29 cellular contexts compared by ENCODE assay signal in the genomic region with DNA sequence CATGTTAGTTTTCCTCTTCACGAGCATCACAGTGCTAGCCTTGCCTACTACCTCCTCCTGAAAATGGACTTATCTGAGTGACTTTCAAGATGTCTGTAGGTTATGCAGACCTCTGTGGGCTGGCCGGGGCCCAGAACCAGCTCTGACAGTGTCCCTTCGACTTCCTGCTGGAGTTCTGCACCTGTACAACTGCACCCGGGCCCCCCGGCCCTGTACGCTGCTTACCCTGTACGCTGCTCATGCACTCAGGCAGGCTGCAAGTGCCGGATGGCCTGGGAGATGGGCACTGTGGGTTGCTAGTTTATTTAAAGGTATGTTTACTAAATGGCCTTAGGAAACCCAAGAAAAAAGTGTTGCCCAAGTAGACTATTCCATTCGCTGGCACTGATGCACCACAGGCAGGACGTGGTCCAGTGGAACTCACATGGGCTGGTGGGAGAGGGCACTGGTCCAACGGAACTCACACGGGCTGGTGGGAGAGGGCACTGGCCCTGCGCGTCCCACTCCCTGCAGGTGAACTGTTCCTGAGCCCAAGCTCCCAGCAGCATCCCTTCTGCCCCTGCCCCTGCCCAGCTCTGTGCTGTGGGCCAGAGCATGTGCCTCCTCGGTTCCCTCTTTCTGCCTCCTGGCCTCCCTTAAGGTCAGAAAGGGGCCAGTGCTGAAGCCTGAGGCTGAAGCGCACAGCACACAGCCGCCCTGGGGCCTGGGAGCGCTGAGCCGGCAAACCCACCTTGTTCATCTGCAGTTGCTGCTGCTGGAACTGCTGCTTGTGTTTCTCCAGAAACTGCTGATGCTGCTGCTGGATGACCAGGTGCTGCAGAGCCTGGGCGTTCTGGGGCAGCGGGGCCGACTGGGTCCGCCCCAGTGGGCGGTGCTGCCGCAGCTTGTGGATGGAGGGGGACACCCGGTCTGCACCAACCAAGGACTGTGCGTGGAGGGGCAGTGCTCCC.
"Had no signal": no experiment of that assay in that cellular context is flagged by ENCODE, and none has a peak within 500 bp of the region (broad histone marks: within the 10 kb centered on the region; RNA-seq: fewer than 3 reads in every experiment).

No MANE protein-coding gene starts in this region.

- DNase-seq: activated B cell treated with CpG ODN at 0.5 μM for 24 hours; activated CD4-positive, alpha-beta T cell treated with anti-CD3 and anti-CD28 coated beads for 48 hours; activated CD4-positive, alpha-beta T cell treated with anti-CD3 and anti-CD28 coated beads, Interleukin-2, amount 50 U/mL, for 1 hour; activated CD4-positive, alpha-beta T cell treated with anti-CD3 and anti-CD28 coated beads, Interleukin-2, amount 50 U/mL, for 48 hours; activated CD8-positive, alpha-beta memory T cell treated with anti-CD3 and anti-CD28 coated beads for 24 hours; activated CD8-positive, alpha-beta T cell treated with anti-CD3 and anti-CD28 coated beads for 36 hours; activated effector memory CD4-positive, alpha-beta T cell treated with anti-CD3 and anti-CD28 coated beads, Interleukin-2, amount 50 U/mL, for 16 hours; activated naive CD4-positive, alpha-beta T cell; activated naive CD4-positive, alpha-beta T cell treated with anti-CD3 and anti-CD28 coated beads, Interleukin-2, amount 50 U/mL, for 16 hours; activated naive CD8-positive, alpha-beta T cell treated with anti-CD3 and anti-CD28 coated beads, Interleukin-2, amount 10 ng/mL, durations not matched to agents 7 days and 5 days; activated T-cell treated with anti-CD3 and anti-CD28 coated beads, Interleukin-2, amount 50 U/mL, for 48 hours; amniotic stem cell; aorta; body of pancreas; cerebellar nuclear complex; colonic mucosa; effector memory CD4-positive, alpha-beta T cell; endodermal cell; foreskin fibroblast; head of caudate nucleus; T-helper 1 cell; T-helper 17 cell; T1000; WERI-Rb-1 had no signal

- H3K4me1 Mint-ChIP-seq: activated B cell treated with CpG ODN at 0.5 μM for 24 hours; activated naive CD8-positive, alpha-beta T cell treated with anti-CD3 and anti-CD28 coated beads, Interleukin-2, amount 10 ng/mL, durations not matched to agents 7 days and 5 days; endodermal cell had no signal

- ATAC-seq: activated CD4-positive, CD25-positive, alpha-beta regulatory T cell treated with anti-CD3 and anti-CD28 coated beads, Interleukin-2, amount 50 U/mL, for 24 hours; body of pancreas; esophagus mucosa; T-helper 17 cell had no signal

- H3K4me3 ChIP-seq: body of pancreas, colonic mucosa had no signal

- H3K27me3 ChIP-seq: body of pancreas, colonic mucosa had no signal

- H3K27ac Mint-ChIP-seq: activated B cell treated with CpG ODN at 0.5 μM for 24 hours; activated CD8-positive, alpha-beta T cell treated with anti-CD3 and anti-CD28 coated beads for 36 hours; activated naive CD8-positive, alpha-beta T cell treated with anti-CD3 and anti-CD28 coated beads, Interleukin-2, amount 10 ng/mL, durations not matched to agents 7 days and 5 days; activated T-helper 1 cell treated with anti-CD3 and anti-CD28 coated beads, Interleukin-12 subunit alpha, Interleukin-12 subunit beta, Interleukin-2, Interleukin-4 antibody, amounts not matched to agents 30 ng/mL and 10 ng/mL and 1 ng/mL, durations not matched to agents 14 hours and 24 hours and 36 hours; activated T-helper 2 cell treated with anti-CD3 and anti-CD28 coated beads, Interferon-gamma antibody, Interleukin-2, Interleukin-4, amounts not matched to agents 10 μg/mL and 5 μg/mL and 100 μg/mL, durations not matched to agents 14 hours and 24 hours and 36 hours; endodermal cell; T-helper 17 cell had no signal

- H3K27ac ChIP-seq: body of pancreas, colonic mucosa, WERI-Rb-1 had no signal

- H3K9me3 Mint-ChIP-seq: activated naive CD8-positive, alpha-beta T cell treated with anti-CD3 and anti-CD28 coated beads, Interleukin-2, amount 10 ng/mL, durations not matched to agents 7 days and 5 days; activated T-helper 1 cell treated with anti-CD3 and anti-CD28 coated beads, Interleukin-12 subunit alpha, Interleukin-12 subunit beta, Interleukin-2, Interleukin-4 antibody, amounts not matched to agents 30 ng/mL and 10 ng/mL and 1 ng/mL, durations not matched to agents 14 hours and 24 hours and 36 hours; activated T-helper 2 cell treated with anti-CD3 and anti-CD28 coated beads, Interferon-gamma antibody, Interleukin-2, Interleukin-4, amounts not matched to agents 10 μg/mL and 5 μg/mL and 100 μg/mL, durations not matched to agents 14 hours and 24 hours and 36 hours; T-helper 2 cell treated with Interferon-gamma antibody and Interleukin-4, amounts not matched to agents 5 μg/mL and 100 μg/mL, for 36 hours had no signal

- H3K4me1 ChIP-seq: body of pancreas, colonic mucosa had no signal

- H3K9me3 ChIP-seq: body of pancreas, colonic mucosa had no signal

- H3K4me3 Mint-ChIP-seq: activated B cell treated with CpG ODN at 0.5 μM for 24 hours; activated CD8-positive, alpha-beta T cell treated with anti-CD3 and anti-CD28 coated beads for 36 hours; activated naive CD8-positive, alpha-beta T cell treated with anti-CD3 and anti-CD28 coated beads, Interleukin-2, amount 10 ng/mL, durations not matched to agents 7 days and 5 days; activated T-helper 1 cell treated with anti-CD3 and anti-CD28 coated beads, Interleukin-12 subunit alpha, Interleukin-12 subunit beta, Interleukin-2, Interleukin-4 antibody, amounts not matched to agents 30 ng/mL and 10 ng/mL and 1 ng/mL, durations not matched to agents 14 hours and 24 hours and 36 hours; endodermal cell; T-helper 17 cell; T-helper 2 cell treated with Interferon-gamma antibody and Interleukin-4, amounts not matched to agents 5 μg/mL and 100 μg/mL, for 36 hours had no signal

- H3K27me3 Mint-ChIP-seq: activated B cell treated with CpG ODN at 0.5 μM for 24 hours; activated CD8-positive, alpha-beta T cell treated with anti-CD3 and anti-CD28 coated beads for 36 hours; activated naive CD8-positive, alpha-beta T cell treated with anti-CD3 and anti-CD28 coated beads, Interleukin-2, amount 10 ng/mL, durations not matched to agents 7 days and 5 days; T-helper 17 cell had no signal
